18 cellular contexts compared by ENCODE assay signal in the genomic region with DNA sequence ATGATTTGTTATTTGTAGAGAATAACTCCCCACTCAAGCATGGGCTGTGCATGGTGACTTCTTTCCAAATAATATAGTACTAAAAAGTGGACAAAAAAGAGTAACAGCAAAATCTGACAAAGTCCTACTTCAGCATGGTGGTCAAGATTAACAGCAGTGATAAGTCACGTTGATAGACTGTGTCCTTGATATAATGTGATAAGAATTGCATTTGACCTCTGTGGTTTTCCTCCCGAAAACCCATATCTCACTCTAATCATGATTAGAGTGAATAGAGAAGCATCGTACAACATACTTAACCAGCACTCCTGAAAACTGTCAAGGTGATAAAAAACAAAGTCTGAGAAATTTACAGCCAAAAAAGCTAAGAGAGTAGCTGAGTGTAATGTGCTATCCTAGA.
"Had no signal": no experiment of that assay in that cellular context is flagged by ENCODE, and none has a peak within 500 bp of the region (broad histone marks: within the 10 kb centered on the region; RNA-seq: fewer than 3 reads in every experiment).

No MANE protein-coding gene starts in this region.

- H3K4me3 Mint-ChIP-seq: activated T-cell treated with anti-CD3 and anti-CD28 coated beads, Interleukin-2, amount 50 U/mL, for 72 hours; neural crest cell; stimulated activated naive CD8-positive, alpha-beta T cell treated with anti-CD3 and anti-CD28 coated beads, Interleukin-15, Interleukin-2, amounts not matched to agents 100 ng/mL and 50 ng/mL, for 24 hours; T-cell had no signal

- DNase-seq: activated CD4-positive, alpha-beta T cell treated with anti-CD3 and anti-CD28 coated beads, Interleukin-2, amount 50 U/mL, for 1 hour; activated CD4-positive, CD25-positive, alpha-beta regulatory T cell treated with anti-CD3 and anti-CD28 coated beads, Interleukin-2, amount 50 U/mL, for 72 hours; activated CD8-positive, alpha-beta memory T cell treated with anti-CD3 and anti-CD28 coated beads for 24 hours; activated CD8-positive, alpha-beta memory T cell treated with anti-CD3 and anti-CD28 coated beads, Interleukin-2, amount 50 U/mL, for 48 hours; activated gamma-delta T cell treated with Interleukin-2 at 50 U/mL for 16 hours; activated T-cell treated with anti-CD3 and anti-CD28 coated beads, Interleukin-2, amount 50 U/mL, for 72 hours; adrenal gland; psoas muscle; right cardiac atrium; T-cell; T1000; uterus had no signal

- H3K27me3 ChIP-seq: adrenal gland, tibial nerve, uterus had no signal

- H3K36me3 Mint-ChIP-seq: activated naive CD4-positive, alpha-beta T cell treated with anti-CD3 and anti-CD28 coated beads, Interleukin-2, amount 50 U/mL, for 72 hours had no signal

- H3K27ac Mint-ChIP-seq: activated naive CD4-positive, alpha-beta T cell treated with anti-CD3 and anti-CD28 coated beads, Interleukin-2, amount 50 U/mL, for 72 hours; activated T-cell treated with anti-CD3 and anti-CD28 coated beads, Interleukin-2, amount 50 U/mL, for 72 hours; stimulated activated naive CD8-positive, alpha-beta T cell treated with anti-CD3 and anti-CD28 coated beads, Interleukin-15, Interleukin-2, amounts not matched to agents 100 ng/mL and 50 ng/mL, for 24 hours had no signal

- H3K9me3 ChIP-seq: adrenal gland, psoas muscle, tibial nerve, uterus had no signal

- H3K4me1 Mint-ChIP-seq: neural crest cell had no signal

- H3K4me3 ChIP-seq: adrenal gland, psoas muscle, skin epidermis, tibial nerve, uterus had no signal

- ATAC-seq: activated naive CD4-positive, alpha-beta T cell treated with anti-CD3 and anti-CD28 coated beads, Interleukin-2, amount 50 U/mL, for 72 hours; activated T-cell treated with anti-CD3 and anti-CD28 coated beads, Interleukin-2, amount 50 U/mL, for 72 hours; left lobe of liver; psoas muscle had no signal

- H3K4me1 ChIP-seq: psoas muscle, uterus had no signal

- H3K27me3 Mint-ChIP-seq: stimulated activated naive CD8-positive, alpha-beta T cell treated with anti-CD3 and anti-CD28 coated beads, Interleukin-15, Interleukin-2, amounts not matched to agents 100 ng/mL and 50 ng/mL, for 24 hours; T-cell had no signal

- H3K9me3 Mint-ChIP-seq: activated naive CD4-positive, alpha-beta T cell treated with anti-CD3 and anti-CD28 coated beads, Interleukin-2, amount 50 U/mL, for 72 hours; activated T-cell treated with anti-CD3 and anti-CD28 coated beads, Interleukin-2, amount 50 U/mL, for 72 hours; neural crest cell; stimulated activated naive CD8-positive, alpha-beta T cell treated with anti-CD3 and anti-CD28 coated beads, Interleukin-15, Interleukin-2, amounts not matched to agents 100 ng/mL and 50 ng/mL, for 24 hours; T-cell had no signal

- H3K27ac ChIP-seq: adrenal gland, psoas muscle, skin epidermis, tibial nerve had no signal

- H3K36me3 ChIP-seq: adrenal gland, uterus had no signal
